1 cellular context compared by ENCODE assay signal in the genomic region with DNA sequence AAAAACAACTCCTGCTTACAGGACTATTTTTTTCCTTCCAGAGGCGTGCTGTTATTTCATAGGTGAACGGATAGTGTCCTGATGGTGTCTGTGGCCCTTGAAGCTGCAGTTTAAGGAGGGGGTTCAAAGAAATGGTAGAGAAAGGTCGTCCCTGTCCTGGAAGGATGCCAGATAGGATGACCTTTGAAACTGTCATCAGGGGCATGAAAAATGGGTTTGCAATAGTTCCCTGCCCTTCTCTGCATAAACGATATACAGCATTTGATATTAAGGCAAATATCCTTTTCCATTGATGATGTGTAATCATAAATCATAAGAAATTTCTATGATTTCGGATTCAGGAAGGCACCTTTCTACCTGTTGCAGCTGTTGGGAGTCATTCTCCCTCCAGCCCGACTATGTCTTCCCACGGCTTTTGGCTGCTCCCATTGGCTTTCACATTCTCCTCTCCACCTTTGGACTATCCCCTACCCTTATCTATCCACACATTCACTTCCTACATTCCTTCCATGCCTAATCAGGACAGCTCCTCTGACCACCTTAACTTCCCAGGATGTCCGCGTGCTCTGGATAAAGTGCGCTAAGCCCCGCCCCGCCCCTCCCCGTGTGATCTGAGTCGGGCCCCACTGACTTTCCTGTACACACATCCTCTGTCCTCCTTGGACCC.
A peak's percentile ranks its signal among the peaks of the same experiment; 100 is the strongest.
TF ChIP-seq lines count a peak whose summit lies in the region.

No MANE protein-coding gene starts in this region.

TF ChIP-seq in K562, 482 proteins besides CTCF, POLR2A, EP300 and RAD21:
- peak; percentile 23; the same call in 1 of the 2 replicates for TF ChIP-seq CBFA2T3 (IDR thresholded peaks at IDR 0.05)
- TF ChIP-seq NFIC (IDR thresholded peaks at IDR 0.05), result peak; percentile 51
- no peak for TF ChIP-seq ZNF232 (CRISPR knock-in tag; IDR thresholded peaks at IDR 0.05)
